In the genomic region with DNA sequence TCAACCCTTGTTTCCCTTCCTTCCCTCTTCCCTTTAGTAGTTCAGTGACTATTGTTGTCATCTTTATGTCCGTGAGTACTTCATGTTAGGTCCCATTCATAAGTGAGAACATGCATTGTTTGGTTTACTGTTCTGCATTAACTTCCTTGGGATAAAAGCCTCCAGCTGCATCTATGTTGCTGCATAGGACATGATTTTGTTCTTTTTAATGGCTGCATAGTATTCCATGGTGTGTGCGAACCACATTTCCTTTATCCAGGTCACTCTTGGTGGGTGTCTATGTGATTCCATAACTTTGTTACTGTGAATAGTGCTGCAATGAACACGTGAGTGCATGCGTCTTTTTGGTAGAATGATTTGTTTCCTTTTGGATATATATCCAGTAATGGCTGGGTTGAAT, we compare ENCODE assay signal across 7 cellular contexts.
"Had no signal": no experiment of that assay in that cellular context is flagged by ENCODE, and none has a peak within 500 bp of the region (broad histone marks: within the 10 kb centered on the region; RNA-seq: fewer than 3 reads in every experiment).

No MANE protein-coding gene starts in this region.

- H3K27ac ChIP-seq: GM23248 had no signal

- H3K4me3 ChIP-seq: GM23248, HAP-1 had no signal

- DNase-seq: GM23248, GOT3, H7, KG1 had no signal

- ATAC-seq: HCT116 had no signal

- H3K4me1 ChIP-seq: HAP-1 had no signal

- H3K9ac ChIP-seq: GM23248 had no signal

- H2AFZ ChIP-seq: GM23248 had no signal

- H3K36me3 ChIP-seq: HAP-1 had no signal

- FAIRE-seq: HTR-8/SVneo had no signal

- H3K9me3 ChIP-seq: HAP-1 had no signal
